In the genomic region with DNA sequence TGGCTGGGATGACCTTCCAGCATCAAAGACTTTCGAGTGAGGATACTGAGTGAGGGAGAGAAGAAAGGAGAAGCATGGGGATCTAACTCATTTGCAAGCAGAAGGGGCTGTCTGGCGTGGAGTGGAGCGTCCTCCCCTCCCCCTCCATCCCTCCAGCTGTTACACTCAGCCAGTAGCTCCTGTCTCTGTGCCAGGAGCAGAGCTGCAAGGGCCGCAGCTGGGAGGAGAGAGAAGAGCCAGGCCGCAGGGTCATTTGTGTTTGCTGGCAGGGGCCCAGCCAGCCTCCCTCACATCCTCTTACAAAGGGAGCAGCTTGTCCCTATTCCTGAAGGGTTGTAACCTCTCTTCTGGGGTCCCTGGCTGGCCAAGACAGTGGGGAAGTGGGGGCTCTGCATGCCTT, we compare ENCODE assay signal across 7 cellular contexts. TPM values are rescaled to one million over a fixed set of nuclear protein-coding genes. Genes with fewer than 3 reads are reported as not detected.
A peak's percentile ranks its signal among the peaks of the same experiment; 100 is the strongest.
DNase-seq lines count a peak whose midpoint lies in the region; ATAC-seq and TF ChIP-seq lines count a peak whose summit lies in the region.

No MANE protein-coding gene starts in this region.

- H3K27me3 ChIP-seq in right lobe of liver = no peaks in the 10 kb centered on the region

- H3K36me3 ChIP-seq in right lobe of liver = no peaks in the 10 kb centered on the region

- ATAC-seq in right lobe of liver (peak; percentile 10 to 43 (median 28)), GM19452 (IDR thresholded peaks at IDR 0.05; ENCODE audit: unreplicated experiment) (no peak)

- WGBS in right lobe of liver (ENCODE audit: insufficient coverage, low coverage, low lambda C conversion rate, missing lambda C conversion rate) = 80% methylated on average over 1 of the region's 5 CpGs

- no peak overlapping the region for H3K4me3 ChIP-seq in right lobe of liver

- DNase-seq in NCI-H2029 (lab: John Stamatoyannopoulos, UW) = peak; percentile 93
- DNase-seq in right lobe of liver = peak in 2 of 3 donors; percentile 57 to 61
- DNase-seq in activated CD4-positive, alpha-beta T cell treated with anti-CD3 and anti-CD28 coated beads for 48 hours = no peak
- no peak for DNase-seq in KG1 (lab: John Stamatoyannopoulos, UW)

- H3K9me3 ChIP-seq in right lobe of liver = no peaks in the 10 kb centered on the region

- H3K27ac ChIP-seq in cingulate gyrus (ENCODE audit: low read depth, low read length) (peak overlapping the region; percentile 93), right lobe of liver (no peak overlapping the region), temporal lobe (ENCODE audit: low read depth, low read length) (peak overlapping the region; percentile 60)

- intact Hi-C loops in right lobe of liver (cut with DNase I) = loop anchor here in 1 of 2 donors (5.0 kb wide), 1 partner anchor 56 kb away; the partner anchor contains the start of gene NECTIN1

- no peak for TF ChIP-seq CTCF in right lobe of liver (IDR thresholded peaks at IDR 0.05)

- no peaks in the 10 kb centered on the region for H3K4me1 ChIP-seq in right lobe of liver

- no peak for TF ChIP-seq POLR2A in right lobe of liver (IDR thresholded peaks at IDR 0.05)

RNA-seq across cellular contexts. Expression of gene NECTIN1, which starts 58.0 kb away (rescaled TPM):
- total RNA-seq in right lobe of liver = 1 to 10 TPM; 4.3 to 8.4 (median 6.1) TPM
- total RNA-seq in temporal lobe = 12.8 TPM

Comparison
In these comparisons a context has a peak if more than half of its experiments do, and no peak if none do; other contexts are left out.
1. DNase-seq: peak in NCI-H2029 (single experiment) and right lobe of liver (2 of 3); none in activated CD4-positive, alpha-beta T cell treated with anti-CD3 and anti-CD28 coated beads for 48 hours (single experiment) and KG1 (single experiment).
2. H3K27ac ChIP-seq: peak in cingulate gyrus (single experiment) and temporal lobe (single experiment); none in right lobe of liver (0 of 3).